In genomic region chr12:50219001-50219400, GRCh38 we compare ENCODE assay signal across 8 cellular contexts. TPM values are rescaled to one million over a fixed set of nuclear protein-coding genes. Genes with fewer than 3 reads are reported as not detected.
DNase-seq lines count a peak whose midpoint lies in the region; ATAC-seq and TF ChIP-seq lines count a peak whose summit lies in the region.
"Not testable (repeated sequence)": the region's sequence is repeated elsewhere in the genome, so short reads cannot be mapped to it uniquely, and the experiment has no call there.

No MANE protein-coding gene starts in this region.

- H3K79me2 ChIP-seq in PC-3 (ENCODE audit: low read length) = peaks cover 49% of the 10 kb centered on the region
- peaks cover 92% of the 10 kb centered on the region for H3K79me2 ChIP-seq in osteoblast (ENCODE audit: insufficient read depth, low read length)

- CTCF ChIA-PET in CD8-positive, alpha-beta T cell (lab: Charles Lee) = interaction anchor here (0.6 kb wide), 1 partner anchor 143 kb away, joined by 3 read pairs; no protein-coding TSS in a partner anchor
- CTCF ChIA-PET in PC-3 (lab: Charles Lee) = not testable (repeated sequence)

- H3K9me3 Mint-ChIP-seq in CD8-positive, alpha-beta T cell; activated naive CD8-positive, alpha-beta T cell (ENCODE audit: low read depth); glutamatergic neuron (ENCODE audit: unreplicated experiment): not testable (repeated sequence)

- not testable (repeated sequence) for H3K27me3 ChIP-seq in CD8-positive, alpha-beta T cell (ENCODE audit: insufficient read depth, low read length); PC-3 (ENCODE audit: low read length); osteoblast (ENCODE audit: insufficient read depth, low read length); thoracic aorta (replicated peaks; ENCODE audit: insufficient read depth)

- not testable (repeated sequence) for H3K36me3 ChIP-seq in CD8-positive, alpha-beta T cell (ENCODE audit: insufficient read depth, low read length); PC-3 (ENCODE audit: low read depth, low read length); thoracic aorta
- peaks cover 47% of the 10 kb centered on the region for H3K36me3 ChIP-seq in osteoblast (ENCODE audit: insufficient read depth, low read length)

- H3K36me3 Mint-ChIP-seq in CD8-positive, alpha-beta T cell; activated naive CD8-positive, alpha-beta T cell; glutamatergic neuron (ENCODE audit: unreplicated experiment): not testable (repeated sequence)

- not testable (repeated sequence) for H3K9me2 ChIP-seq in PC-3 (replicated peaks; ENCODE audit: low read length)

- H3K4me3 Mint-ChIP-seq in CD8-positive, alpha-beta T cell = not testable (repeated sequence)
- peak overlapping the region; percentile 30 for H3K4me3 Mint-ChIP-seq in activated naive CD8-positive, alpha-beta T cell
- H3K4me3 Mint-ChIP-seq in glutamatergic neuron (ENCODE audit: unreplicated experiment) = peak overlapping the region; percentile 14

- H3K4me2 ChIP-seq in PC-3 (ENCODE audit: low read length) (peak overlapping the region; percentile 63), osteoblast (ENCODE audit: insufficient read depth, low read length) (peak overlapping the region; percentile 78)

- peak overlapping the region; percentile 78 for H3K9ac ChIP-seq in PC-3 (ENCODE audit: low read length)

- POLR2A ChIA-PET in CD8-positive, alpha-beta T cell (lab: Charles Lee); PC-3 (lab: Charles Lee; ENCODE audit: unreplicated experiment): not testable (repeated sequence)

- H3K4me3 ChIP-seq in CD8-positive, alpha-beta T cell (ENCODE audit: low read depth, low read length); PC-3 (ENCODE audit: low read length): not testable (repeated sequence)
- peak overlapping the region; percentile 97; the same call in 1 of the 2 replicates for H3K4me3 ChIP-seq in WI38 (ENCODE audit: low read depth, low read length)
- peak overlapping the region; percentile 17 for H3K4me3 ChIP-seq in choroid plexus epithelial cell (ENCODE audit: low read depth, low read length)
- peak overlapping the region; percentile 84 for H3K4me3 ChIP-seq in osteoblast (ENCODE audit: insufficient read depth, low read length)
- peak overlapping the region; percentile 76 for H3K4me3 ChIP-seq in thoracic aorta

- not testable (repeated sequence) for DNase-seq in CD8-positive, alpha-beta T cell; PC-3; choroid plexus epithelial cell (ENCODE audit: low read depth); glutamatergic neuron; osteoblast (ENCODE audit: insufficient read length, low spot score, missing footprints); thoracic aorta (ENCODE audit: low spot score)

- H3K27ac ChIP-seq in CD8-positive, alpha-beta T cell (ENCODE audit: low read depth, low read length) = not testable (repeated sequence)
- H3K27ac ChIP-seq in PC-3 (ENCODE audit: low read length) (peak overlapping the region; percentile 91), osteoblast (ENCODE audit: low read depth, low read length) (peak overlapping the region; percentile 41), thoracic aorta (peak overlapping the region in 1 of 2 donors; percentile 91)

- H4K20me1 ChIP-seq in PC-3 (ENCODE audit: low read length) = not testable (repeated sequence)
- peaks cover 43% of the 10 kb centered on the region for H4K20me1 ChIP-seq in osteoblast (ENCODE audit: insufficient read depth, low read length)

- peak overlapping the region; percentile 25 for H3K27ac Mint-ChIP-seq in CD8-positive, alpha-beta T cell
- peak overlapping the region; percentile 52 for H3K27ac Mint-ChIP-seq in activated naive CD8-positive, alpha-beta T cell
- not testable (repeated sequence) for H3K27ac Mint-ChIP-seq in glutamatergic neuron (ENCODE audit: unreplicated experiment)

- peaks cover 15% of the 10 kb centered on the region for H3F3A ChIP-seq in PC-3 (ENCODE audit: low read length, unreplicated experiment)

- not testable (repeated sequence) for H3K9me3 ChIP-seq in CD8-positive, alpha-beta T cell (ENCODE audit: low read length); PC-3 (ENCODE audit: low read length); osteoblast (ENCODE audit: low read depth, low read length); thoracic aorta

- H3K4me1 Mint-ChIP-seq in CD8-positive, alpha-beta T cell (ENCODE audit: low read depth) = peaks cover 46% of the 10 kb centered on the region
- H3K4me1 Mint-ChIP-seq in activated naive CD8-positive, alpha-beta T cell (ENCODE audit: low read depth) = peaks cover 50% of the 10 kb centered on the region
- not testable (repeated sequence) for H3K4me1 Mint-ChIP-seq in glutamatergic neuron (ENCODE audit: low read depth, unreplicated experiment)

- not testable (repeated sequence) for H2AFZ ChIP-seq in PC-3 (ENCODE audit: low read length); osteoblast (ENCODE audit: low read length)

- ATAC-seq in CD8-positive, alpha-beta T cell; PC-3; thoracic aorta (ENCODE audit: insufficient number of reproducible peaks, low FRiP score, low read depth): not testable (repeated sequence)

- intact Hi-C loops in CD8-positive, alpha-beta T cell (cut with DNase I, micrococcal nuclease) = not testable (repeated sequence)
- intact Hi-C loops in PC-3 (cut with micrococcal nuclease) = loop anchor here (2.0 kb wide), 1 partner anchor 16 kb away; no protein-coding TSS in a partner anchor

- not testable (repeated sequence) for H3K27me3 Mint-ChIP-seq in CD8-positive, alpha-beta T cell (ENCODE audit: low read depth); activated naive CD8-positive, alpha-beta T cell; glutamatergic neuron (ENCODE audit: unreplicated experiment)

- BruUV-seq in PC-3 (replicated peaks; lab: Mats Ljungman, UMichigan) = TSS peak; percentile 69

- not testable (repeated sequence) for TF ChIP-seq CTCF in CD8-positive, alpha-beta T cell (IDR thresholded peaks at IDR 0.05); PC-3 (conservative IDR thresholded peaks at IDR 0.05; ENCODE audit: low read depth, low read length); WI38 (IDR thresholded peaks at IDR 0.05; ENCODE audit: low read depth, low read length); choroid plexus epithelial cell (conservative IDR thresholded peaks at IDR 0.05; ENCODE audit: low read depth, low read length); glutamatergic neuron (IDR thresholded peaks at IDR 0.05; ENCODE audit: partially characterized antibody, unreplicated experiment); osteoblast (IDR thresholded peaks at IDR 0.05; ENCODE audit: extremely low read depth, low read depth, low read length); thoracic aorta (IDR thresholded peaks at IDR 0.05)

- peaks cover 29% of the 10 kb centered on the region for H3K4me1 ChIP-seq in CD8-positive, alpha-beta T cell (ENCODE audit: insufficient read depth, low read length)
- H3K4me1 ChIP-seq in PC-3 (ENCODE audit: insufficient read depth, low read length) (peaks cover 86% of the 10 kb centered on the region), osteoblast (ENCODE audit: insufficient read depth, low read length) (peaks cover 50% of the 10 kb centered on the region), thoracic aorta (ENCODE audit: control insufficient read depth in 1 of 2, low read depth in 2 of 2) (peaks cover 45 to 69% of the 10 kb centered on the region in 2 donors)

RNA-seq across cellular contexts. Expression of gene CERS5, which starts 51.8 kb away (rescaled TPM):
- total RNA-seq in CD8-positive, alpha-beta T cell = 10 to 100 TPM; 45.2 to 46.2 TPM
- 24.9 and 29.7 TPM in 2 replicates for total RNA-seq in PC-3 (2014; rRNA removed)
- total RNA-seq in glutamatergic neuron (ENCODE audit: unreplicated experiment) = 125 TPM
- 30.9 and 33.7 TPM in 2 replicates for total RNA-seq in osteoblast
- 10 to 100 TPM; 34.6 to 73.5 TPM for total RNA-seq in thoracic aorta
